In the genomic region with DNA sequence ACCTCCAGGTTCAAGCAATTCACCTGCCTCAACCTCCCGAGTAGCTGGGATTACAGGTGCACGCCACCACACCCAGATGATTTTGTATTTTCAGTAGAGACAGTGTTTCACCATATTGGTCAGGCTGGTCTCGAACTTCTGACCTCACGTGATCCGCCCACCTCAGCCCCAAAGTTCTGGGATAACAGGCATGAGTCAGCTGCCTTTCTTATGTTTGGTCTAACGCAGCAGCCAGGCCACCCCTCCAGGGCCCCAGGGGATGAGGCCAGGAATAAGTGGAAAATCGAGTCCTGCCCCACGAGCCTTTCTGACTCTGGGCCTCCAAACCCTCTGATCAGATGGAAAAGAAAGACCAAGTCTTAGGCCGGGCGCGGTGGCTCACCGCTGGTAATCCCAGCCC, we compare ENCODE assay signal across 1 cellular context.
TF ChIP-seq lines count a peak whose summit lies in the region.

No MANE protein-coding gene starts in this region.

TF ChIP-seq in IMR-90, 13 proteins besides CTCF, POLR2A, EP300 and RAD21:
- TF ChIP-seq BHLHE40 (IDR thresholded peaks at IDR 0.05; ENCODE audit: low read depth, low read length) (peak; percentile 65), RFX5 (IDR thresholded peaks at IDR 0.05; ENCODE audit: low read depth, low read length) (no peak)
